ENCODE assay signal across 22 cellular contexts in the genomic region with DNA sequence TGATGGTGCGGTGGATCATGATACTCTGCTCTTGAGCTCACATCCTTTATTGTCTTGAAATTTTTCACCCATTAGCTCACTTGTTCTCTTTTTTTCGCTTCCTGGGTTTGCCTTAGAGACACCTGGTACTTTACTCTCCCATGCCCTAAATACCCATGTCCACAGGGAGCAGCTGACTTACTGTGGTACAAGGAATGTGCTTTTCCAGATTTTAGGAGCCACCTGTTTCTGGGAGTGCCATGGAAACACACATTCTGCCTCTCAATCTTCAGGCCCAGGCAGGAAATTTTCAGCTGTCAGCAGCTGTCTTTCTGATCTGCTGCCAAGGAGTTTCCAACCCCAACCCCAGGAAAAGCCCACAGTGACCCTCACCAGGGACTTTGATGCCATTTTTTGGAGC. TPM values are rescaled to one million over a fixed set of nuclear protein-coding genes. Genes with fewer than 3 reads are reported as not detected.
"Had no signal": no experiment of that assay in that cellular context is flagged by ENCODE, and none has a peak within 500 bp of the region (broad histone marks: within the 10 kb centered on the region; RNA-seq: fewer than 3 reads in every experiment).

No MANE protein-coding gene starts in this region.

- H3K36me3 ChIP-seq: gastroesophageal sphincter, heart left ventricle, neutrophil, pancreas, tibial artery, uterus had no signal

- H3K9me3 ChIP-seq: gastroesophageal sphincter, heart left ventricle, mucosa of descending colon, neutrophil, pancreas, tibial artery, uterus had no signal

- H3K27ac ChIP-seq: gastroesophageal sphincter, heart left ventricle, neutrophil, pancreas, skin epidermis, tibial artery, uterus had no signal

- DNase-seq: activated CD4-positive, alpha-beta T cell treated with anti-CD3 and anti-CD28 coated beads, Interleukin-2, amount 50 U/mL, for 4 hours; activated naive CD4-positive, alpha-beta T cell; activated naive CD8-positive, alpha-beta T cell treated with anti-CD3 and anti-CD28 coated beads for 36 hours; activated T-cell treated with anti-CD3 and anti-CD28 coated beads for 4 hours; amniotic stem cell; effector CD4-positive, alpha-beta T cell; heart left ventricle; mesenchymal stem cell; mucosa of descending colon; naive thymus-derived CD8-positive, alpha-beta T cell; pancreas; stimulated activated naive CD8-positive, alpha-beta T cell treated with anti-CD3 and anti-CD28 coated beads, Interleukin-15, Interleukin-2, amounts not matched to agents 100 U/mL and 50 U/mL, for 24 hours; substantia nigra; tibial artery; uterus had no signal

- H3K4me1 ChIP-seq: gastroesophageal sphincter, pancreas, tibial artery, uterus had no signal

- H3K27me3 ChIP-seq: heart left ventricle, neutrophil, pancreas, tibial artery, uterus had no signal

- H3K4me3 ChIP-seq: gastroesophageal sphincter, heart left ventricle, mucosa of descending colon, pancreas, skin epidermis, tibial artery, uterus had no signal

RNA-seq across cellular contexts. Expression of gene RBFOX1, which starts 18.9 kb away (rescaled TPM):
- total RNA-seq: activated naive CD8-positive, alpha-beta T cell treated with anti-CD3 and anti-CD28 coated beads for 36 hours; activated T-helper 17 cell treated with anti-CD3 and anti-CD28 coated beads, Interleukin-2, amount 50 U/mL, for 72 hours; kidney epithelial cell; liver; naive thymus-derived CD8-positive, alpha-beta T cell; T-helper 2 cell treated with Interferon-gamma antibody and Interleukin-4, amounts not matched to agents 100 ng/mL and 5 ng/mL, for 36 hours had no signal
